In the genomic region with DNA sequence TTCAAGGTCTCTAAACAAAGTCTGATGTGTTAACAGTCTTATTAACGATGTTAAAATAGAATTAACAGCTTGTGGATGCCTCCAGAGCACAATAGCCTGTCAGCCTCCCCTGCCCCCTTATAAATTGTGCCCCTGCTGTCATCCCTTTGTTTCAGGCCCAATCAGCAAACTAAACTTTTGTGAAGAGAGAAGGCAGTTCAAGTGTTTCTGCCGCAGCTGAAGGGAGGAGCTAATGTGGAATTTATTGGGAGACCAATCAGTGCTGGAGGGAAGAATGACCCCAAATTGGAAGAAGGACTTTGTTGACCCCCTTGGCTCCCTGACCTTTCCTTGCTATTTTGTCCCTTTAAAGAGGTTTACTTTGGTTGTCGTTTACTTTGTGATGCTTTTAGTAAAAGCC, we compare ENCODE assay signal across 22 cellular contexts. TPM values are rescaled to one million over a fixed set of nuclear protein-coding genes. Genes with fewer than 3 reads are reported as not detected.
DNase-seq lines count a peak whose midpoint lies in the region; FAIRE-seq and TF ChIP-seq lines count a peak whose summit lies in the region.
"Had no signal": no experiment of that assay in that cellular context is flagged by ENCODE, and none has a peak within 500 bp of the region (broad histone marks: within the 10 kb centered on the region; RNA-seq: fewer than 3 reads in every experiment).

No MANE protein-coding gene starts in this region.

- no peak overlapping the region for H2AK5ac ChIP-seq in H1 (ENCODE audit: low read depth, low read length)

- H4K5ac ChIP-seq in H1 (ENCODE audit: insufficient read length, low read depth, low read length), result no peak overlapping the region

- no peak overlapping the region for H3K14ac ChIP-seq in H1 (ENCODE audit: insufficient read length)

- peak; percentile 32 for DNase-seq in DMS 273 (lab: John Stamatoyannopoulos, UW; ENCODE audit: unreplicated experiment)
- DNase-seq in DMS 273 treated with DMSO at 0.1 percent for 48 hours (lab: John Stamatoyannopoulos, UW), result no peak
- peak; percentile 46 for DNase-seq in NCI-H446 treated with DMSO at 0.1 percent for 48 hours (lab: John Stamatoyannopoulos, UW)
- DNase-seq in H1 (ENCODE audit: low read depth in 1 of 2, low spot score in 2 of 2), result peak; percentile 67 to 75
- peak; percentile 70 for DNase-seq in retina
- no peak for DNase-seq in RPMI8226
- no peak for DNase-seq in Calu3
- DNase-seq in stimulated activated CD4-positive, alpha-beta T cell treated with anti-CD3 and anti-CD28 coated beads, Interleukin-15, amount 100 ng/mL, for 24 hours, result no peak
- DNase-seq: activated CD4-positive, CD25-positive, alpha-beta regulatory T cell; activated CD8-positive, alpha-beta T cell treated with anti-CD3 and anti-CD28 coated beads, Interleukin-2, amount 10 ng/mL, durations not matched to agents 7 days and 5 days; activated T-cell treated with anti-CD3 and anti-CD28 coated beads, Interleukin-2, amount 50 U/mL, for 72 hours; GF-D8; kidney; mammary epithelial cell; naive B cell; NCI-H1694 treated with DMSO at 0.1 percent for 48 hours; stimulated activated naive B cell treated with anti-CD40 and anti-IgM and Interleukin-4, amounts not matched to agents 10 μg/mL and 1 μg/mL and 100 μg/mL, for 72 hours; tibial artery had no signal

- WGBS in H1 (ENCODE audit: extremely low coverage in 1 of 2, insufficient coverage in 1 of 2, insufficient read length in 1 of 2, insufficient replicate concordance in 2 of 2, low coverage in 1 of 2, low lambda C conversion rate in 2 of 2, missing lambda C conversion rate in 1 of 2), 2 experiments, result 2% methylated on average over 3 of the region's 3 CpGs; no CpG with 5 or more reads in 1 of the 2 experiments

- H3K4me2 ChIP-seq in H1 (ENCODE audit: insufficient read depth in 1 of 2, low read depth in 2 of 2, low read length in 2 of 2), result no peak overlapping the region; a peak in 1 of 4 replicates

- no peak overlapping the region for H2BK15ac ChIP-seq in H1 (ENCODE audit: low read length)

- no peak overlapping the region for H3K4me3 Mint-ChIP-seq in Calu3 (ENCODE audit: low read depth, unreplicated experiment)
- H3K4me3 Mint-ChIP-seq: activated CD8-positive, alpha-beta T cell treated with anti-CD3 and anti-CD28 coated beads, Interleukin-2, amount 10 ng/mL, durations not matched to agents 7 days and 5 days; activated naive CD8-positive, alpha-beta T cell; activated T-cell treated with anti-CD3 and anti-CD28 coated beads, Interleukin-2, amount 50 U/mL, for 72 hours; B cell; naive B cell; stimulated activated naive B cell treated with anti-CD40 and anti-IgM and Interleukin-4, amounts not matched to agents 10 μg/mL and 1 μg/mL and 100 μg/mL, for 72 hours had no signal

- H3K79me1 ChIP-seq in H1 (ENCODE audit: low read depth, low read length), result no peaks in the 10 kb centered on the region

- H2BK12ac ChIP-seq in H1 (ENCODE audit: low read depth, low read length), result no peak overlapping the region

- no peak overlapping the region; the same call in 1 of the 2 replicates for H3K18ac ChIP-seq in H1 (ENCODE audit: extremely low read depth, low read length)

- no peak overlapping the region for H4K91ac ChIP-seq in H1 (replicated peaks; ENCODE audit: insufficient read length, low read length)

- H2BK20ac ChIP-seq in H1 (ENCODE audit: low read length), result no peak overlapping the region

- no peaks in the 10 kb centered on the region for H3K4me1 Mint-ChIP-seq in Calu3 (ENCODE audit: low read depth, unreplicated experiment)

- no peaks in the 10 kb centered on the region for H3K9me3 ChIP-seq in H1 (ENCODE audit: insufficient read depth in 2 of 2, low read depth in 1 of 2, low read length in 1 of 2)
- H3K9me3 ChIP-seq: tibial artery had no signal

- no peak overlapping the region for H4K8ac ChIP-seq in H1 (ENCODE audit: extremely low read depth, insufficient read depth, low read length)

- TF ChIP-seq RAD21 in H1 (IDR thresholded peaks at IDR 0.05 in 1 of 2, conservative IDR thresholded peaks at IDR 0.05 in 1 of 2; ENCODE audit: low read depth in 2 of 2, low read length in 2 of 2), result peak; percentile 11 to 16; a peak in 2 of 4 replicates

- FAIRE-seq in H1 (lab: Jason Lieb, UNC), result peak; percentile 99

- BruUV-seq in Calu3 (replicated peaks; lab: Mats Ljungman, UMichigan), result no TSS peak

- no peak overlapping the region for H3K9ac ChIP-seq in H1 (replicated peaks in 1 of 4; ENCODE audit: extremely low read depth in 1 of 4, low read depth in 3 of 4, low read length in 3 of 4)
- H3K9ac ChIP-seq: parathyroid adenoma had no signal

- H2BK120ac ChIP-seq in H1 (replicated peaks; ENCODE audit: low read depth, low read length), result no peak overlapping the region

- CTCF ChIA-PET in H1 (lab: Charles Lee; ENCODE audit: partially characterized antibody) (interaction anchor here (0.6 to 1.7 kb wide), 4 partner anchors 20 to 1786 kb away, joined by 3 to 5 read pairs (median 4); no protein-coding TSS in a partner anchor), Calu3 (lab: Charles Lee) (no interaction called here)

- H3K36me3 Mint-ChIP-seq in Calu3 (ENCODE audit: insufficient read depth, unreplicated experiment), result no peaks in the 10 kb centered on the region
- H3K36me3 Mint-ChIP-seq: activated naive CD8-positive, alpha-beta T cell; naive B cell; stimulated activated naive B cell treated with anti-CD40 and anti-IgM and Interleukin-4, amounts not matched to agents 10 μg/mL and 1 μg/mL and 100 μg/mL, for 72 hours had no signal

- intact Hi-C loops in Calu3 (cut with micrococcal nuclease; ENCODE audit: unreplicated experiment), result no loop called here

- no peaks in the 10 kb centered on the region for H3K27me3 ChIP-seq in H1 (replicated peaks in 1 of 4; ENCODE audit: control insufficient read depth in 3 of 4, extremely low read depth in 1 of 4, insufficient read depth in 3 of 4, low read length in 3 of 4)
- H3K27me3 ChIP-seq: tibial artery had no signal

- H3K4ac ChIP-seq in H1 (replicated peaks; ENCODE audit: insufficient read length, low read depth, low read length), result no peak overlapping the region

- no peak overlapping the region for H3K27ac ChIP-seq in H1 (ENCODE audit: low read depth, low read length)
- H3K27ac ChIP-seq: 22Rv1, parathyroid adenoma, tibial artery had no signal

- TF ChIP-seq EP300 in H1 (IDR thresholded peaks at IDR 0.05; ENCODE audit: borderline replicate concordance in 1 of 2, low read depth in 2 of 2, low read length in 2 of 2), result no peak

- H3K9me3 Mint-ChIP-seq in Calu3 (ENCODE audit: low read depth, unreplicated experiment), result no peaks in the 10 kb centered on the region
- H3K9me3 Mint-ChIP-seq: activated T-cell treated with anti-CD3 and anti-CD28 coated beads, Interleukin-2, amount 50 U/mL, for 72 hours; naive B cell; stimulated activated naive B cell treated with anti-CD40 and anti-IgM and Interleukin-4, amounts not matched to agents 10 μg/mL and 1 μg/mL and 100 μg/mL, for 72 hours had no signal

- TF ChIP-seq POLR2A in H1 (IDR thresholded peaks at IDR 0.05; ENCODE audit: control extremely low read depth in 1 of 2, low read depth in 2 of 2, low read length in 2 of 2), result peak in 1 of 2 experiments; percentile 54; a peak in 2 of 3 replicates

- H3K23ac ChIP-seq in H1 (ENCODE audit: insufficient read length), result no peak overlapping the region

- POLR2A ChIA-PET in H1 (lab: Charles Lee; ENCODE audit: partially characterized antibody), result interaction anchor here (0.9 to 3.1 kb wide), 6 partner anchors 8 to 330 kb away, joined by 3 to 43 read pairs (median 4); no protein-coding TSS in a partner anchor

- peak overlapping the region in 1 of 4 experiments; percentile 31; a peak in 1 of 8 replicates for H3K4me3 ChIP-seq in H1 (ENCODE audit: extremely low read depth in 1 of 4, insufficient read depth in 2 of 4, low read depth in 3 of 4, low read length in 4 of 4)
- H3K4me3 ChIP-seq: tibial artery had no signal

- H3K36me3 ChIP-seq in H1 (ENCODE audit: control insufficient read depth in 2 of 4, insufficient read depth in 4 of 4, low read length in 3 of 4), result no peaks in the 10 kb centered on the region
- H3K36me3 ChIP-seq: tibial artery had no signal

- H2AFZ ChIP-seq in H1 (ENCODE audit: low read length), result no peak overlapping the region
- H2AFZ ChIP-seq: parathyroid adenoma had no signal

- H4K20me1 ChIP-seq in H1 (replicated peaks in 1 of 2; ENCODE audit: control insufficient read depth in 1 of 2, insufficient read depth in 2 of 2, low read length in 2 of 2), result no peaks in the 10 kb centered on the region

- no peaks in the 10 kb centered on the region for H3K27me3 Mint-ChIP-seq in Calu3 (ENCODE audit: unreplicated experiment)
- H3K27me3 Mint-ChIP-seq: activated naive CD8-positive, alpha-beta T cell had no signal

- peaks cover 0 to 10% of the 10 kb centered on the region in 2 experiments; a peak in 1 of 4 replicates for H3K79me2 ChIP-seq in H1 (ENCODE audit: control insufficient read depth in 1 of 2, insufficient read depth in 2 of 2, low read length in 2 of 2)
- H3K79me2 ChIP-seq: parathyroid adenoma had no signal

- H2BK5ac ChIP-seq in H1 (ENCODE audit: low read depth, low read length), result no peak overlapping the region

- H3K27ac Mint-ChIP-seq in Calu3 (ENCODE audit: unreplicated experiment), result no peak overlapping the region
- H3K27ac Mint-ChIP-seq: activated CD8-positive, alpha-beta T cell treated with anti-CD3 and anti-CD28 coated beads, Interleukin-2, amount 10 ng/mL, durations not matched to agents 7 days and 5 days; activated naive CD8-positive, alpha-beta T cell; activated T-cell treated with anti-CD3 and anti-CD28 coated beads, Interleukin-2, amount 50 U/mL, for 72 hours; B cell; naive B cell; stimulated activated naive B cell treated with anti-CD40 and anti-IgM and Interleukin-4, amounts not matched to agents 10 μg/mL and 1 μg/mL and 100 μg/mL, for 72 hours had no signal

- H3K4me1 ChIP-seq in H1 (replicated peaks in 1 of 4; ENCODE audit: control insufficient read depth in 3 of 4, insufficient read depth in 4 of 4, low read length in 3 of 4), result peaks cover 17 to 36% (median 25%) of the 10 kb centered on the region in 4 experiments
- H3K4me1 ChIP-seq: parathyroid adenoma had no signal

- no peak overlapping the region for H3K56ac ChIP-seq in H1 (replicated peaks; ENCODE audit: insufficient read length, low read depth, low read length)

- TF ChIP-seq CTCF in H1 (IDR thresholded peaks at IDR 0.05; ENCODE audit: control extremely low read depth in 1 of 3, insufficient read depth in 1 of 3, low read depth in 1 of 3, low read length in 3 of 3) (no peak), Calu3 (IDR thresholded peaks at IDR 0.05; ENCODE audit: unreplicated experiment) (no peak)

- no peaks in the 10 kb centered on the region for H3K23me2 ChIP-seq in H1 (ENCODE audit: low read depth, low read length)

TF ChIP-seq in H1, 55 proteins besides CTCF, POLR2A, EP300 and RAD21 (continues in another document):
- TF ChIP-seq SIRT6 (IDR thresholded peaks at IDR 0.05; ENCODE audit: low read length), result no peak

RNA-seq across cellular contexts. Expression of a gene that starts 55.3 kb away (rescaled TPM):
- total RNA-seq in H1 (2021; fragmentation: NEBNext Ultra II Directional; extraction: Animal tissue kit (Norgen Biotek cat#: 25700)), result 9.8 and 11.3 TPM in 2 replicates
- 5.2 and 9.2 TPM in 2 replicates for polyA plus RNA-seq in H1 (2011; rRNA removed)
- 9.0 TPM for polyA plus RNA-seq in H1 (2011; cell fraction: cytosol; rRNA removed)
- polyA plus RNA-seq in H1 (2011; cell fraction: nucleus; rRNA removed), result 8.9 TPM
- 10.6 to 17.4 TPM (median 12.6 TPM) in 4 replicates for polyA plus RNA-seq in H1 (2012, experiment 1 of 2)
- polyA plus RNA-seq in H1 (2012, experiment 2 of 2), result 7.1 TPM
- polyA plus RNA-seq in H1 (2013, experiment 1 of 2), result 14.7 TPM
- 12.4 TPM for polyA plus RNA-seq in H1 (2013, experiment 2 of 2)
- 3.0 and 9.0 TPM in 2 replicates for polyA minus RNA-seq in H1 (2011; rRNA and poly(A)+ RNA removed)
- polyA minus RNA-seq in H1 (2011; cell fraction: cytosol; rRNA and poly(A)+ RNA removed), result 3.5 TPM
- polyA minus RNA-seq in H1 (2011; cell fraction: nucleus; rRNA and poly(A)+ RNA removed), result 17.8 TPM
- total RNA-seq in Calu3 (2022), result 2.0 and 3.2 TPM in 2 replicates

Comparison
In these comparisons a context has a peak if more than half of its experiments do, and no peak if none do; other contexts are left out.
1. DNase-seq: peak in DMS 273 (single experiment), NCI-H446 treated with DMSO at 0.1 percent for 48 hours (single experiment), H1 (2 of 2) and retina (single experiment); none in DMS 273 treated with DMSO at 0.1 percent for 48 hours (single experiment), RPMI8226 (single experiment), Calu3 (single experiment) and stimulated activated CD4-positive, alpha-beta T cell treated with anti-CD3 and anti-CD28 coated beads, Interleukin-15, amount 100 ng/mL, for 24 hours (single experiment).